Comparison of ENCODE assay signal across 1 cellular context in the genomic region with DNA sequence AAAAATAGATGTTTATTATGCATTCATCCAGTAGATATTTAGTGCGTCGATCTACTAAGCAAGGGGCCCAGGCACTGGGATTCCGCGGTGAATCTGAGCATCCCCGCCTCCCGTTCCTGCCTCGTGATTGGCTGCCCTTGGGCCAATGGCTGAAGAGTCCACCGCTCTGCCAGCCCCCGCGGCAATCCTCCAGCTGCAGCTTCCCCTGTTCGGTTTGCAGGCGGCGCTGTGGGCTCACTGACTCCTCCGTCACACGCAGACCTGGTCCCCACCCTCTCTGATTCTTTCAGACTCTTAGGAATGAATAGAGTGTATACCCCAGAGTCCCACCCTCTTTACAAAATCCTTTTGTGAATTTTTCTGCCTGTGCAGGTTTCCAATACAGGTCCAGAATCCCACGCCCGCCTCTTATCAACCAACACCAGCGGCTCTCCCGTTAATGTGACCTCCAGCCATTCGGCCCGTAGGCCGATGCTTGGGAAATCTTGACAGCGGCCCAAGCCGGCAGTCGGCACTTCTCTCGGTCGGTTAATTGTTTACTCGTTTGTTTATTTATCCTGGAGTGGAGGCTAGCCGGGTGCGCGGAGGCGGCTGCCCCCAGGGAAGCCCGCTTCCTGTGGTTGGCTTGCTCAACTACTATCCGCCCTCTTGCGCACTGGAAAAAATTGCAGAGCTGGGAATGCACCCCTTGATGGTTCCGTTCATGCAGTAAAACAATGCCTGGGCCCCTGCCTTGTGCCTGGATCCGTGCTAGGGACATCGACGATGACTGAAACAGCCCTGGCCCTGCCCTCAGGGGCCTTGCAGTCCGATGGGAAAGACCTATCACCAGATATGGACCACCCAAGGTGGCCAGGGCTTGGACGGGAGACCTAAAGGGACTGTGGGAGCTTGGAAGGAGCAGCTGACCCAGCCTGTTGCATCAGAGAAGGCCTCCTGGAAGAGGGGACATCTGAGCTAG.
TF ChIP-seq lines count a peak whose summit lies in the region.

No MANE protein-coding gene starts in this region.

TF ChIP-seq in HepG2, 621 proteins besides CTCF, POLR2A, EP300 and RAD21 (continued from another document and continues in another):
- no peak for TF ChIP-seq ZNF616 (CRISPR knock-in tag; IDR thresholded peaks at IDR 0.05; ENCODE audit: low read depth)
- TF ChIP-seq FOXK1 (CRISPR knock-in tag; IDR thresholded peaks at IDR 0.05; ENCODE audit: borderline replicate concordance, low read depth), result peak; percentile 60; the same call in 1 of the 2 replicates
- TF ChIP-seq MAF1 (CRISPR knock-in tag; IDR thresholded peaks at IDR 0.05; ENCODE audit: borderline replicate concordance), result no peak
- no peak for TF ChIP-seq ZNF556 (CRISPR knock-in tag; IDR thresholded peaks at IDR 0.05; ENCODE audit: borderline replicate concordance)
- TF ChIP-seq, protein P1, sequence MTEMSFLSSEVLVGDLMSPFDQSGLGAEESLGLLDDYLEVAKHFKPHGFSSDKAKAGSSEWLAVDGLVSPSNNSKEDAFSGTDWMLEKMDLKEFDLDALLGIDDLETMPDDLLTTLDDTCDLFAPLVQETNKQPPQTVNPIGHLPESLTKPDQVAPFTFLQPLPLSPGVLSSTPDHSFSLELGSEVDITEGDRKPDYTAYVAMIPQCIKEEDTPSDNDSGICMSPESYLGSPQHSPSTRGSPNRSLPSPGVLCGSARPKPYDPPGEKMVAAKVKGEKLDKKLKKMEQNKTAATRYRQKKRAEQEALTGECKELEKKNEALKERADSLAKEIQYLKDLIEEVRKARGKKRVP (CRISPR knock-in tag; IDR thresholded peaks at IDR 0.05), result peak in 1 of 2 experiments; percentile 83; a peak in 1 of 4 replicates
- no peak for TF ChIP-seq ZNF296 (CRISPR knock-in tag; conservative IDR thresholded peaks at IDR 0.05)
- TF ChIP-seq EEA1 (CRISPR knock-in tag; IDR thresholded peaks at IDR 0.05; ENCODE audit: borderline replicate concordance), result no peak
- TF ChIP-seq ZNF652 (CRISPR knock-in tag; IDR thresholded peaks at IDR 0.05; ENCODE audit: borderline replicate concordance, low read depth), result no peak
- TF ChIP-seq ATAD3A (CRISPR knock-in tag; IDR thresholded peaks at IDR 0.05), result no peak
- TF ChIP-seq ZNF274 (CRISPR knock-in tag; IDR thresholded peaks at IDR 0.05), result no peak
- no peak for TF ChIP-seq ATM (IDR thresholded peaks at IDR 0.05; ENCODE audit: borderline replicate concordance)
- TF ChIP-seq ZBTB1 (CRISPR knock-in tag; IDR thresholded peaks at IDR 0.05; ENCODE audit: borderline replicate concordance), result no peak
- TF ChIP-seq CREM (IDR thresholded peaks at IDR 0.05), result 0 out of 2 replicates have a peak, but pooled peaks have one; percentile 24
- TF ChIP-seq CREM (CRISPR knock-in tag; IDR thresholded peaks at IDR 0.05), result no peak
- peak; percentile 64; the same call in 1 of the 2 replicates for TF ChIP-seq MIER3 (CRISPR knock-in tag; IDR thresholded peaks at IDR 0.05; ENCODE audit: borderline replicate concordance)
- TF ChIP-seq, protein P2, sequence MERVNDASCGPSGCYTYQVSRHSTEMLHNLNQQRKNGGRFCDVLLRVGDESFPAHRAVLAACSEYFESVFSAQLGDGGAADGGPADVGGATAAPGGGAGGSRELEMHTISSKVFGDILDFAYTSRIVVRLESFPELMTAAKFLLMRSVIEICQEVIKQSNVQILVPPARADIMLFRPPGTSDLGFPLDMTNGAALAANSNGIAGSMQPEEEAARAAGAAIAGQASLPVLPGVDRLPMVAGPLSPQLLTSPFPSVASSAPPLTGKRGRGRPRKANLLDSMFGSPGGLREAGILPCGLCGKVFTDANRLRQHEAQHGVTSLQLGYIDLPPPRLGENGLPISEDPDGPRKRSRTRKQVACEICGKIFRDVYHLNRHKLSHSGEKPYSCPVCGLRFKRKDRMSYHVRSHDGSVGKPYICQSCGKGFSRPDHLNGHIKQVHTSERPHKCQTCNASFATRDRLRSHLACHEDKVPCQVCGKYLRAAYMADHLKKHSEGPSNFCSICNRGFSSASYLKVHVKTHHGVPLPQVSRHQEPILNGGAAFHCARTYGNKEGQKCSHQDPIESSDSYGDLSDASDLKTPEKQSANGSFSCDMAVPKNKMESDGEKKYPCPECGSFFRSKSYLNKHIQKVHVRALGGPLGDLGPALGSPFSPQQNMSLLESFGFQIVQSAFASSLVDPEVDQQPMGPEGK (CRISPR knock-in tag; IDR thresholded peaks at IDR 0.05), result no peak; the same call in 1 of the 2 replicates
- TF ChIP-seq, protein P3, sequence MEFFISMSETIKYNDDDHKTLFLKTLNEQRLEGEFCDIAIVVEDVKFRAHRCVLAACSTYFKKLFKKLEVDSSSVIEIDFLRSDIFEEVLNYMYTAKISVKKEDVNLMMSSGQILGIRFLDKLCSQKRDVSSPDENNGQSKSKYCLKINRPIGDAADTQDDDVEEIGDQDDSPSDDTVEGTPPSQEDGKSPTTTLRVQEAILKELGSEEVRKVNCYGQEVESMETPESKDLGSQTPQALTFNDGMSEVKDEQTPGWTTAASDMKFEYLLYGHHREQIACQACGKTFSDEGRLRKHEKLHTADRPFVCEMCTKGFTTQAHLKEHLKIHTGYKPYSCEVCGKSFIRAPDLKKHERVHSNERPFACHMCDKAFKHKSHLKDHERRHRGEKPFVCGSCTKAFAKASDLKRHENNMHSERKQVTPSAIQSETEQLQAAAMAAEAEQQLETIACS (CRISPR knock-in tag; IDR thresholded peaks at IDR 0.05), result no peak; the same call in 1 of the 2 replicates
- TF ChIP-seq TOE1 (CRISPR knock-in tag; IDR thresholded peaks at IDR 0.05), result no peak
- TF ChIP-seq ZNF160 (CRISPR knock-in tag; IDR thresholded peaks at IDR 0.05), result no peak
- TF ChIP-seq XRCC5 (optimal IDR thresholded peaks at IDR 0.05; ENCODE audit: low read length), result peak; percentile 80
- 0 out of 2 replicates have a peak, but pooled peaks have one; percentile 28 for TF ChIP-seq ZNF224 (CRISPR knock-in tag; IDR thresholded peaks at IDR 0.05)
- peak; percentile 94 for TF ChIP-seq STAG1 (CRISPR knock-in tag; IDR thresholded peaks at IDR 0.05)
- TF ChIP-seq, protein P4, sequence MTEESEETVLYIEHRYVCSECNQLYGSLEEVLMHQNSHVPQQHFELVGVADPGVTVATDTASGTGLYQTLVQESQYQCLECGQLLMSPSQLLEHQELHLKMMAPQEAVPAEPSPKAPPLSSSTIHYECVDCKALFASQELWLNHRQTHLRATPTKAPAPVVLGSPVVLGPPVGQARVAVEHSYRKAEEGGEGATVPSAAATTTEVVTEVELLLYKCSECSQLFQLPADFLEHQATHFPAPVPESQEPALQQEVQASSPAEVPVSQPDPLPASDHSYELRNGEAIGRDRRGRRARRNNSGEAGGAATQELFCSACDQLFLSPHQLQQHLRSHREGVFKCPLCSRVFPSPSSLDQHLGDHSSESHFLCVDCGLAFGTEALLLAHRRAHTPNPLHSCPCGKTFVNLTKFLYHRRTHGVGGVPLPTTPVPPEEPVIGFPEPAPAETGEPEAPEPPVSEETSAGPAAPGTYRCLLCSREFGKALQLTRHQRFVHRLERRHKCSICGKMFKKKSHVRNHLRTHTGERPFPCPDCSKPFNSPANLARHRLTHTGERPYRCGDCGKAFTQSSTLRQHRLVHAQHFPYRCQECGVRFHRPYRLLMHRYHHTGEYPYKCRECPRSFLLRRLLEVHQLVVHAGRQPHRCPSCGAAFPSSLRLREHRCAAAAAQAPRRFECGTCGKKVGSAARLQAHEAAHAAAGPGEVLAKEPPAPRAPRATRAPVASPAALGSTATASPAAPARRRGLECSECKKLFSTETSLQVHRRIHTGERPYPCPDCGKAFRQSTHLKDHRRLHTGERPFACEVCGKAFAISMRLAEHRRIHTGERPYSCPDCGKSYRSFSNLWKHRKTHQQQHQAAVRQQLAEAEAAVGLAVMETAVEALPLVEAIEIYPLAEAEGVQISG (CRISPR knock-in tag; IDR thresholded peaks at IDR 0.05), result peak; percentile 64
- TF ChIP-seq, protein P5, sequence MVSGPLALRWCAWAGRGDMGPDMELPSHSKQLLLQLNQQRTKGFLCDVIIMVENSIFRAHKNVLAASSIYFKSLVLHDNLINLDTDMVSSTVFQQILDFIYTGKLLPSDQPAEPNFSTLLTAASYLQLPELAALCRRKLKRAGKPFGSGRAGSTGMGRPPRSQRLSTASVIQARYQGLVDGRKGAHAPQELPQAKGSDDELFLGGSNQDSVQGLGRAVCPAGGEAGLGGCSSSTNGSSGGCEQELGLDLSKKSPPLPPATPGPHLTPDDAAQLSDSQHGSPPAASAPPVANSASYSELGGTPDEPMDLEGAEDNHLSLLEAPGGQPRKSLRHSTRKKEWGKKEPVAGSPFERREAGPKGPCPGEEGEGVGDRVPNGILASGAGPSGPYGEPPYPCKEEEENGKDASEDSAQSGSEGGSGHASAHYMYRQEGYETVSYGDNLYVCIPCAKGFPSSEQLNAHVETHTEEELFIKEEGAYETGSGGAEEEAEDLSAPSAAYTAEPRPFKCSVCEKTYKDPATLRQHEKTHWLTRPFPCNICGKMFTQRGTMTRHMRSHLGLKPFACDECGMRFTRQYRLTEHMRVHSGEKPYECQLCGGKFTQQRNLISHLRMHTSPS (CRISPR knock-in tag; IDR thresholded peaks at IDR 0.05; ENCODE audit: low read depth), result no peak
- TF ChIP-seq NFE2 (CRISPR knock-in tag; IDR thresholded peaks at IDR 0.05), result no peak
- no peak for TF ChIP-seq RARG (CRISPR knock-in tag; IDR thresholded peaks at IDR 0.05; ENCODE audit: low read depth)
- TF ChIP-seq ZFYVE20 (CRISPR knock-in tag; IDR thresholded peaks at IDR 0.05; ENCODE audit: borderline replicate concordance, low read depth), result no peak
- TF ChIP-seq CHCHD3 (CRISPR knock-in tag; IDR thresholded peaks at IDR 0.05), result no peak
- no peak for TF ChIP-seq ZFAT (CRISPR knock-in tag; conservative IDR thresholded peaks at IDR 0.05)
- TF ChIP-seq, protein P6, sequence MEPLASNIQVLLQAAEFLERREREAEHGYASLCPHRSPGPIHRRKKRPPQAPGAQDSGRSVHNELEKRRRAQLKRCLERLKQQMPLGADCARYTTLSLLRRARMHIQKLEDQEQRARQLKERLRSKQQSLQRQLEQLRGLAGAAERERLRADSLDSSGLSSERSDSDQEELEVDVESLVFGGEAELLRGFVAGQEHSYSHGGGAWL (CRISPR knock-in tag; IDR thresholded peaks at IDR 0.05), result peak; percentile 16; the same call in 1 of the 2 replicates
- TF ChIP-seq SETDB1 (CRISPR knock-in tag; IDR thresholded peaks at IDR 0.05; ENCODE audit: borderline replicate concordance), result no peak
- TF ChIP-seq, protein P7, sequence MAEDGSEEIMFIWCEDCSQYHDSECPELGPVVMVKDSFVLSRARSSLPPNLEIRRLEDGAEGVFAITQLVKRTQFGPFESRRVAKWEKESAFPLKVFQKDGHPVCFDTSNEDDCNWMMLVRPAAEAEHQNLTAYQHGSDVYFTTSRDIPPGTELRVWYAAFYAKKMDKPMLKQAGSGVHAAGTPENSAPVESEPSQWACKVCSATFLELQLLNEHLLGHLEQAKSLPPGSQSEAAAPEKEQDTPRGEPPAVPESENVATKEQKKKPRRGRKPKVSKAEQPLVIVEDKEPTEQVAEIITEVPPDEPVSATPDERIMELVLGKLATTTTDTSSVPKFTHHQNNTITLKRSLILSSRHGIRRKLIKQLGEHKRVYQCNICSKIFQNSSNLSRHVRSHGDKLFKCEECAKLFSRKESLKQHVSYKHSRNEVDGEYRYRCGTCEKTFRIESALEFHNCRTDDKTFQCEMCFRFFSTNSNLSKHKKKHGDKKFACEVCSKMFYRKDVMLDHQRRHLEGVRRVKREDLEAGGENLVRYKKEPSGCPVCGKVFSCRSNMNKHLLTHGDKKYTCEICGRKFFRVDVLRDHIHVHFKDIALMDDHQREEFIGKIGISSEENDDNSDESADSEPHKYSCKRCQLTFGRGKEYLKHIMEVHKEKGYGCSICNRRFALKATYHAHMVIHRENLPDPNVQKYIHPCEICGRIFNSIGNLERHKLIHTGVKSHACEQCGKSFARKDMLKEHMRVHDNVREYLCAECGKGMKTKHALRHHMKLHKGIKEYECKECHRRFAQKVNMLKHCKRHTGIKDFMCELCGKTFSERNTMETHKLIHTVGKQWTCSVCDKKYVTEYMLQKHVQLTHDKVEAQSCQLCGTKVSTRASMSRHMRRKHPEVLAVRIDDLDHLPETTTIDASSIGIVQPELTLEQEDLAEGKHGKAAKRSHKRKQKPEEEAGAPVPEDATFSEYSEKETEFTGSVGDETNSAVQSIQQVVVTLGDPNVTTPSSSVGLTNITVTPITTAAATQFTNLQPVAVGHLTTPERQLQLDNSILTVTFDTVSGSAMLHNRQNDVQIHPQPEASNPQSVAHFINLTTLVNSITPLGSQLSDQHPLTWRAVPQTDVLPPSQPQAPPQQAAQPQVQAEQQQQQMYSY (CRISPR knock-in tag; IDR thresholded peaks at IDR 0.05), result 0 out of 2 replicates have a peak, but pooled peaks have one; percentile 21
- no peak for TF ChIP-seq SMAD9 (CRISPR knock-in tag; IDR thresholded peaks at IDR 0.05)
- no peak for TF ChIP-seq ZNF703 (CRISPR knock-in tag; IDR thresholded peaks at IDR 0.05; ENCODE audit: borderline replicate concordance)
- TF ChIP-seq CHD2 (IDR thresholded peaks at IDR 0.05; ENCODE audit: low read depth, low read length), result no peak
- TF ChIP-seq, protein P8, sequence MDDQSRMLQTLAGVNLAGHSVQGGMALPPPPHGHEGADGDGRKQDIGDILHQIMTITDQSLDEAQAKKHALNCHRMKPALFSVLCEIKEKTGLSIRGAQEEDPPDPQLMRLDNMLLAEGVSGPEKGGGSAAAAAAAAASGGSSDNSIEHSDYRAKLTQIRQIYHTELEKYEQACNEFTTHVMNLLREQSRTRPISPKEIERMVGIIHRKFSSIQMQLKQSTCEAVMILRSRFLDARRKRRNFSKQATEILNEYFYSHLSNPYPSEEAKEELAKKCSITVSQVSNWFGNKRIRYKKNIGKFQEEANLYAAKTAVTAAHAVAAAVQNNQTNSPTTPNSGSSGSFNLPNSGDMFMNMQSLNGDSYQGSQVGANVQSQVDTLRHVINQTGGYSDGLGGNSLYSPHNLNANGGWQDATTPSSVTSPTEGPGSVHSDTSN (CRISPR knock-in tag; IDR thresholded peaks at IDR 0.05; ENCODE audit: borderline replicate concordance), result no peak
- TF ChIP-seq, protein P9, sequence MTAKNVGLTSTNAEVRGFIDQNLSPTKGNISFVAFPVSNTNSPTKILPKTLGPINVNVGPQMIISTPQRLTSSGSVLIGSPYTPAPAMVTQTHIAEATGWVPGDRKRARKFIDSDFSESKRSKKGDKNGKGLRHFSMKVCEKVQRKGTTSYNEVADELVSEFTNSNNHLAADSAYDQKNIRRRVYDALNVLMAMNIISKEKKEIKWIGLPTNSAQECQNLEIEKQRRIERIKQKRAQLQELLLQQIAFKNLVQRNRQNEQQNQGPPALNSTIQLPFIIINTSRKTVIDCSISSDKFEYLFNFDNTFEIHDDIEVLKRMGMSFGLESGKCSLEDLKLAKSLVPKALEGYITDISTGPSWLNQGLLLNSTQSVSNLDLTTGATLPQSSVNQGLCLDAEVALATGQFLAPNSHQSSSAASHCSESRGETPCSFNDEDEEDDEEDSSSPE (CRISPR knock-in tag; IDR thresholded peaks at IDR 0.05), result peak; percentile 91
- TF ChIP-seq SMAD3 (CRISPR knock-in tag; IDR thresholded peaks at IDR 0.05), result peak; percentile 16; the same call in 1 of the 2 replicates
- no peak for TF ChIP-seq ZNF788 (CRISPR knock-in tag; IDR thresholded peaks at IDR 0.05; ENCODE audit: borderline replicate concordance)
- TF ChIP-seq ZNF124 (CRISPR knock-in tag; IDR thresholded peaks at IDR 0.05), result peak; percentile 27; the same call in 1 of the 2 replicates
- TF ChIP-seq, protein P10, sequence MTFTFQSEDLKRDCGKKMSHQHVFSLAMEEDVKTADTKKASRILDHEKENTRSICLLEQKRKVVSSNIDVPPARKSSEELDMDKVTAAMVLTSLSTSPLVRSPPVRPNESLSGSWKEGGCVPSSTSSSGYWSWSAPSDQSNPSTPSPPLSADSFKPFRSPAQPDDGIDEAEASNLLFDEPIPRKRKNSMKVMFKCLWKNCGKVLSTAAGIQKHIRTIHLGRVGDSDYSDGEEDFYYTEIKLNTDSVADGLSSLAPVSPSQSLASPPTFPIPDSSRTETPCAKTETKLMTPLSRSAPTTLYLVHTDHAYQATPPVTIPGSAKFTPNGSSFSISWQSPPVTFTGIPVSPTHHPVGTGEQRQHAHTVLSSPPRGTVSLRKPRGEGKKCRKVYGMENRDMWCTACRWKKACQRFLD (CRISPR knock-in tag; IDR thresholded peaks at IDR 0.05; ENCODE audit: borderline replicate concordance), result no peak
- TF ChIP-seq ZNF343 (CRISPR knock-in tag; IDR thresholded peaks at IDR 0.05), result peak; percentile 15; the same call in 1 of the 2 replicates
